18 cellular contexts compared by ENCODE assay signal in genomic region chr11:84930863-84931262, GRCh38.
DNase-seq lines count a peak whose midpoint lies in the region; ATAC-seq and TF ChIP-seq lines count a peak whose summit lies in the region.
"Had no signal": no experiment of that assay in that cellular context is flagged by ENCODE, and none has a peak within 500 bp of the region (broad histone marks: within the 10 kb centered on the region; RNA-seq: fewer than 3 reads in every experiment).

No MANE protein-coding gene starts in this region.

- H3K27me3 Mint-ChIP-seq in stimulated activated naive B cell treated with anti-CD40 and anti-IgM and Interleukin-4, amounts not matched to agents 10 μg/mL and 1 μg/mL and 100 μg/mL, for 72 hours, result no peaks in the 10 kb centered on the region
- H3K27me3 Mint-ChIP-seq in activated T-cell treated with anti-CD3 and anti-CD28 coated beads, Interleukin-2, amount 50 U/mL, for 24 hours, result no peaks in the 10 kb centered on the region
- H3K27me3 Mint-ChIP-seq in chondrocyte (ENCODE audit: low read depth), result peaks cover 16% of the 10 kb centered on the region
- H3K27me3 Mint-ChIP-seq: IgD-negative memory B cell, T-cell had no signal

- TF ChIP-seq CTCF in chondrocyte (IDR thresholded peaks at IDR 0.05), result no peak

- H3K4me3 Mint-ChIP-seq in stimulated activated naive B cell treated with anti-CD40 and anti-IgM and Interleukin-4, amounts not matched to agents 10 μg/mL and 1 μg/mL and 100 μg/mL, for 72 hours, result no peak overlapping the region
- no peak overlapping the region for H3K4me3 Mint-ChIP-seq in activated T-cell treated with anti-CD3 and anti-CD28 coated beads, Interleukin-2, amount 50 U/mL, for 24 hours
- no peak overlapping the region for H3K4me3 Mint-ChIP-seq in chondrocyte (ENCODE audit: unreplicated experiment)
- H3K4me3 Mint-ChIP-seq: CD8-positive, alpha-beta T cell; T-cell had no signal

- peaks cover 0 to 10% of the 10 kb centered on the region in 2 donors for H3K9me3 Mint-ChIP-seq in stimulated activated naive B cell treated with anti-CD40 and anti-IgM and Interleukin-4, amounts not matched to agents 10 μg/mL and 1 μg/mL and 100 μg/mL, for 72 hours
- H3K9me3 Mint-ChIP-seq in activated T-cell treated with anti-CD3 and anti-CD28 coated beads, Interleukin-2, amount 50 U/mL, for 24 hours, result peaks cover 53% of the 10 kb centered on the region
- H3K9me3 Mint-ChIP-seq in chondrocyte (ENCODE audit: low read depth), result peaks cover 7% of the 10 kb centered on the region

- no peaks in the 10 kb centered on the region for H3K36me3 Mint-ChIP-seq in stimulated activated naive B cell treated with anti-CD40 and anti-IgM and Interleukin-4, amounts not matched to agents 10 μg/mL and 1 μg/mL and 100 μg/mL, for 72 hours
- H3K36me3 Mint-ChIP-seq in activated T-cell treated with anti-CD3 and anti-CD28 coated beads, Interleukin-2, amount 50 U/mL, for 24 hours (ENCODE audit: low read depth), result no peaks in the 10 kb centered on the region
- no peaks in the 10 kb centered on the region for H3K36me3 Mint-ChIP-seq in chondrocyte (ENCODE audit: low read depth)
- H3K36me3 Mint-ChIP-seq: CD8-positive, alpha-beta T cell; IgD-negative memory B cell; T-cell had no signal

- H3K4me1 Mint-ChIP-seq in stimulated activated naive B cell treated with anti-CD40 and anti-IgM and Interleukin-4, amounts not matched to agents 10 μg/mL and 1 μg/mL and 100 μg/mL, for 72 hours, result peaks cover 3 to 6% of the 10 kb centered on the region in 2 donors
- no peaks in the 10 kb centered on the region for H3K4me1 Mint-ChIP-seq in activated T-cell treated with anti-CD3 and anti-CD28 coated beads, Interleukin-2, amount 50 U/mL, for 24 hours (ENCODE audit: low read depth)
- no peaks in the 10 kb centered on the region for H3K4me1 Mint-ChIP-seq in chondrocyte (ENCODE audit: low read depth)
- H3K4me1 Mint-ChIP-seq: T-cell had no signal

- peak; percentile 55 for ATAC-seq in GM18909 (IDR thresholded peaks at IDR 0.05; ENCODE audit: poor library complexity, unreplicated experiment)
- peak; percentile 36 to 45 for ATAC-seq in stimulated activated naive B cell treated with anti-CD40 and anti-IgM and Interleukin-4, amounts not matched to agents 10 μg/mL and 1 μg/mL and 100 μg/mL, for 72 hours (replicated peaks)
- ATAC-seq: CD8-positive, alpha-beta T cell; T-cell had no signal

- no peak overlapping the region for H3K27ac Mint-ChIP-seq in stimulated activated naive B cell treated with anti-CD40 and anti-IgM and Interleukin-4, amounts not matched to agents 10 μg/mL and 1 μg/mL and 100 μg/mL, for 72 hours
- no peak overlapping the region for H3K27ac Mint-ChIP-seq in activated T-cell treated with anti-CD3 and anti-CD28 coated beads, Interleukin-2, amount 50 U/mL, for 24 hours
- H3K27ac Mint-ChIP-seq in chondrocyte (ENCODE audit: unreplicated experiment), result no peak overlapping the region
- H3K27ac Mint-ChIP-seq: CD8-positive, alpha-beta T cell; T-cell had no signal

- peak; percentile 58 to 66 for DNase-seq in NOMO-1 (lab: John Stamatoyannopoulos, UW; ENCODE audit: unreplicated experiment in 2 of 2)
- peak; percentile 16 for DNase-seq in SKM-1 (lab: John Stamatoyannopoulos, UW; ENCODE audit: unreplicated experiment)
- no peak for DNase-seq in stimulated activated naive B cell treated with anti-CD40 and anti-IgM and Interleukin-4, amounts not matched to agents 10 μg/mL and 1 μg/mL and 100 μg/mL, for 72 hours
- DNase-seq in activated CD4-positive, alpha-beta T cell treated with anti-CD3 and anti-CD28 coated beads, Interleukin-2, amount 50 U/mL, for 4 hours, result no peak
- DNase-seq in activated T-cell treated with anti-CD3 and anti-CD28 coated beads, Interleukin-2, amount 50 U/mL, for 24 hours, result no peak
- DNase-seq in chondrocyte (ENCODE audit: low spot score), result no peak
- DNase-seq: CD8-positive, alpha-beta T cell; DMS53; MM.1S; NCI-H1417; NCI-H187; NCI-H2227 treated with DMSO at 0.1 percent for 48 hours; NCI-H510A treated with DMSO at 0.1 percent for 48 hours; NCI-H82; Peyer's patch; T-cell had no signal

Comparison
In these comparisons a context has a peak if more than half of its experiments do, and no peak if none do; other contexts are left out.
1. DNase-seq: peak in NOMO-1 (2 of 2) and SKM-1 (single experiment); none in stimulated activated naive B cell treated with anti-CD40 and anti-IgM and Interleukin-4, amounts not matched to agents 10 μg/mL and 1 μg/mL and 100 μg/mL, for 72 hours (single experiment), activated CD4-positive, alpha-beta T cell treated with anti-CD3 and anti-CD28 coated beads, Interleukin-2, amount 50 U/mL, for 4 hours (0 of 2), activated T-cell treated with anti-CD3 and anti-CD28 coated beads, Interleukin-2, amount 50 U/mL, for 24 hours (single experiment) and chondrocyte (single experiment).